Comparison of ENCODE assay signal across 10 cellular contexts in the genomic region with DNA sequence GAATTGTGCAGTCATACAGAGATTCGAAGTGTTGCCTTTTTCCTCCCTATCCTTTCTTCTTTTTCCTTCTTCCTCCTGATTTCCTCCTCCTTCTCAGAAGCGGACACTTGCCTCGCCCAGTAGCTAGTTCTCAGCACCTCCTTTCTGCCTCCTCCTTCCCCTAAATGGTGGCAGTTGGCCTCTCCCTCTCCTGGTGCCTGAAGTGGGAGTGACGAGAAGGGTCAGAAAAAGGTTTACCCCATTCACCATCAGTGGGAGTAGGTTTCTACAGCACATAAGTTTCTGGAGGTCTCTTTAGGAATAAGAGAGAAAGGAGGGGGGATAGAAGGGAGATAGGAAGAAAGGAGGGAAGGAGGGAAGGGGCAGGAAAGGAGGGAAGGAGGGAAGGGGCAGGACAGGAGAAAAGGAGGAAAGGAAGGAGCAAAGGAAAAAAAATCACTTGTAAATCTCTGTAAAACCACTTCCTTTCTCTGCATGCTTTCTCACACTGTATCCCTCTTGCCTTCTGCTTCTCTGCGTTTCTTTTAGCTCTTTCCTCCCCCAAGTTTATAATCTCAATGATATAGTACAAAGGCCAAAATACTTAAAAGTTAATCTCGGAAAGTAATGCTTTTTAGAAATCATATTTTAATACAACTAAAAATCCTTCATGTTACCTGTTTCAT. TPM values are rescaled to one million over a fixed set of nuclear protein-coding genes. Genes with fewer than 3 reads are reported as not detected.
A peak's percentile ranks its signal among the peaks of the same experiment; 100 is the strongest.
DNase-seq lines count a peak whose midpoint lies in the region; ATAC-seq, FAIRE-seq and TF ChIP-seq lines count a peak whose summit lies in the region.
"Had no signal": no experiment of that assay in that cellular context is flagged by ENCODE, and none has a peak within 500 bp of the region (broad histone marks: within the 10 kb centered on the region; RNA-seq: fewer than 3 reads in every experiment).

No MANE protein-coding gene starts in this region.

- H3K4me1 Mint-ChIP-seq in endothelial cell (ENCODE audit: unreplicated experiment) (peaks cover 38% of the 10 kb centered on the region), neural progenitor cell (peaks cover 5% of the 10 kb centered on the region)

- H3K4me2 ChIP-seq in HepG2 (ENCODE audit: low read depth, low read length) (no peak overlapping the region), neural progenitor cell (no peak overlapping the region)

- WGBS in HepG2 (ENCODE audit: low lambda C conversion rate) = 55% methylated on average over 6 of the region's 6 CpGs
- WGBS in right lobe of liver (ENCODE audit: insufficient coverage, low coverage, low lambda C conversion rate, missing lambda C conversion rate) = 65% methylated on average over 6 of the region's 6 CpGs
- 25 to 26% methylated on average over 6 of the region's 6 CpGs for WGBS in aorta, 2 donors

- POLR2A ChIA-PET in HepG2 (lab: Yijun Ruan, JAX) = no interaction called here

- H3F3A ChIP-seq in neural progenitor cell (ENCODE audit: low read depth) = no peaks in the 10 kb centered on the region

- TF ChIP-seq CTCF in HepG2 (CRISPR knock-in tag; IDR thresholded peaks at IDR 0.05) (no peak), right lobe of liver (IDR thresholded peaks at IDR 0.05) (no peak), endothelial cell (IDR thresholded peaks at IDR 0.05; ENCODE audit: unreplicated experiment) (no peak), neural progenitor cell (IDR thresholded peaks at IDR 0.05) (no peak)

- no peak overlapping the region for H3K4me3 Mint-ChIP-seq in endothelial cell (ENCODE audit: unreplicated experiment)
- H3K4me3 Mint-ChIP-seq in neural progenitor cell = no peak overlapping the region

- H3K9me3 ChIP-seq in HepG2 (ENCODE audit: low read length) = no peaks in the 10 kb centered on the region
- no peaks in the 10 kb centered on the region for H3K9me3 ChIP-seq in right lobe of liver
- H3K9me3 ChIP-seq in neural progenitor cell (ENCODE audit: low read depth) = no peaks in the 10 kb centered on the region
- no peaks in the 10 kb centered on the region for H3K9me3 ChIP-seq in aorta (ENCODE audit: control insufficient read depth, low read length)

- H3K36me3 Mint-ChIP-seq in endothelial cell (ENCODE audit: low read depth, unreplicated experiment) (no peaks in the 10 kb centered on the region), neural progenitor cell (no peaks in the 10 kb centered on the region)

- no peaks in the 10 kb centered on the region for H4K20me1 ChIP-seq in HepG2 (ENCODE audit: insufficient read depth, low read length)
- H4K20me1 ChIP-seq in neural progenitor cell (ENCODE audit: low read depth) = no peaks in the 10 kb centered on the region

- H2AFZ ChIP-seq in HepG2 (ENCODE audit: low read length) = no peak overlapping the region
- H2AFZ ChIP-seq in neural progenitor cell (replicated peaks) = peak overlapping the region; percentile 47

- H3K36me3 ChIP-seq in HepG2 (replicated peaks in 1 of 2; ENCODE audit: control insufficient read depth in 1 of 2, insufficient read depth in 2 of 2, low read length in 2 of 2) (no peaks in the 10 kb centered on the region), right lobe of liver (no peaks in the 10 kb centered on the region), neural progenitor cell (no peaks in the 10 kb centered on the region), aorta (ENCODE audit: control insufficient read depth in 1 of 2, insufficient read depth in 2 of 2, low read length in 1 of 2) (no peaks in the 10 kb centered on the region)

- H3K27ac Mint-ChIP-seq in endothelial cell (ENCODE audit: unreplicated experiment) = peak overlapping the region; percentile 64
- no peak overlapping the region for H3K27ac Mint-ChIP-seq in neural progenitor cell

- H3K27ac ChIP-seq in HepG2 (ENCODE audit: extremely low read length, insufficient read depth, low read length) (no peak overlapping the region), right lobe of liver (no peak overlapping the region), neural progenitor cell (no peak overlapping the region), aorta (ENCODE audit: low read depth in 1 of 2, low read length in 2 of 2) (peak overlapping the region; percentile 95 to 100)

- TF ChIP-seq EP300 in HepG2 (IDR thresholded peaks at IDR 0.05; ENCODE audit: low read depth in 2 of 2, low read length in 2 of 2) = no peak
- TF ChIP-seq EP300 in HepG2 (CRISPR knock-in tag; IDR thresholded peaks at IDR 0.05; ENCODE audit: borderline replicate concordance) = no peak

- no peaks in the 10 kb centered on the region; a peak in 1 of 5 replicates for H3K27me3 ChIP-seq in HepG2 (ENCODE audit: control insufficient read depth in 1 of 2, insufficient read depth in 2 of 2, low read length in 2 of 2)
- H3K27me3 ChIP-seq in right lobe of liver = no peaks in the 10 kb centered on the region
- H3K27me3 ChIP-seq in neural progenitor cell = no peaks in the 10 kb centered on the region
- no peaks in the 10 kb centered on the region for H3K27me3 ChIP-seq in aorta (ENCODE audit: control insufficient read depth in 1 of 2, insufficient read depth in 2 of 2, low read length in 1 of 2)

- no peak overlapping the region for H3K9ac ChIP-seq in HepG2 (ENCODE audit: insufficient read depth, low read depth, low read length)
- H3K9ac ChIP-seq in neural progenitor cell = no peak overlapping the region

- TF ChIP-seq POLR2A in HepG2 (IDR thresholded peaks at IDR 0.05; ENCODE audit: insufficient read depth in 1 of 2, low read depth in 2 of 2, low read length in 2 of 2) (no peak), right lobe of liver (IDR thresholded peaks at IDR 0.05) (no peak)

- H3K4me1 ChIP-seq in HepG2 (ENCODE audit: insufficient read depth, low read length) (peaks cover 15% of the 10 kb centered on the region), right lobe of liver (no peaks in the 10 kb centered on the region), neural progenitor cell (no peaks in the 10 kb centered on the region), aorta (ENCODE audit: control insufficient read depth in 1 of 2, insufficient read depth in 2 of 2, low read length in 2 of 2) (peaks cover 3 to 9% of the 10 kb centered on the region in 2 donors)

- in situ Hi-C loops in HepG2 (cut with HindIII; ENCODE audit: extremely low pct_ligation_motif_present, low pct_unique_long_range_greater_than_20kb) = no loop called here

- TF ChIP-seq RAD21 in HepG2 (CRISPR knock-in tag; IDR thresholded peaks at IDR 0.05) = no peak

- no peaks in the 10 kb centered on the region for H3K9me3 Mint-ChIP-seq in endothelial cell (ENCODE audit: unreplicated experiment)
- H3K9me3 Mint-ChIP-seq in neural progenitor cell = no peaks in the 10 kb centered on the region

- intact Hi-C loops in HepG2 (cut with micrococcal nuclease; ENCODE audit: unreplicated experiment) (no loop called here), right lobe of liver (cut with DNase I) (no loop called here), aorta (cut with DNase I) (no loop called here)

- CTCF ChIA-PET in HepG2 (lab: Yijun Ruan, JAX; ENCODE audit: low intra/inter-chr PET ratio, low total read pairs) = interaction anchor here (1.3 to 2.4 kb wide), 4 partner anchors 265 to 397 kb away, joined by 5 to 14 read pairs (median 7); no protein-coding TSS in a partner anchor

- no peak for FAIRE-seq in HepG2 (lab: Jason Lieb, UNC)

- DNase-seq in HepG2 (ENCODE audit: low spot score) (no peak), right lobe of liver (no peak), endothelial cell (ENCODE audit: low spot score) (peak; percentile 14), neural progenitor cell (ENCODE audit: low spot score) (no peak), aorta (no peak), NAMALWA (ENCODE audit: low spot score) (no peak)

- ATAC-seq in HepG2 (no peak), right lobe of liver (no peak), aorta (ENCODE audit: low FRiP score) (peak; percentile 30), GM18868 (IDR thresholded peaks at IDR 0.05; ENCODE audit: unreplicated experiment) (no peak), GM21528 (IDR thresholded peaks at IDR 0.05; ENCODE audit: low FRiP score, unreplicated experiment) (no peak)

- no TSS peak for BruUV-seq in HepG2 (replicated peaks; lab: Mats Ljungman, UMichigan)

- H3K4me3 ChIP-seq in HepG2 (replicated peaks in 1 of 3; ENCODE audit: insufficient read depth in 1 of 3, low read depth in 2 of 3, low read length in 3 of 3) (no peak overlapping the region), right lobe of liver (no peak overlapping the region), neural progenitor cell (no peak overlapping the region), aorta (ENCODE audit: low read length in 2 of 2) (no peak overlapping the region)

- H3K79me2 ChIP-seq in HepG2 (ENCODE audit: insufficient read depth, low read length) (no peaks in the 10 kb centered on the region), neural progenitor cell (ENCODE audit: low read depth) (no peaks in the 10 kb centered on the region)

- H3K27me3 Mint-ChIP-seq in endothelial cell (ENCODE audit: unreplicated experiment) (no peaks in the 10 kb centered on the region), neural progenitor cell (ENCODE audit: insufficient read depth, low read depth) (no peaks in the 10 kb centered on the region)

RNA-seq across cellular contexts. Expression of a gene that starts 20.3 kb away (rescaled TPM):
- 0.15 TPM in 1 of 2 replicates, not detected in the other for total RNA-seq in HepG2 (2016; rRNA removed; fragmentation: Illumina TruSeq; extraction: Trizol)
- total RNA-seq in HepG2 (2016; cell fraction: cytosol; rRNA removed; fragmentation: Illumina TruSeq; extraction: Trizol; ENCODE audit: low read depth) = not detected in 2 replicates
- total RNA-seq in HepG2 (2016; cell fraction: insoluble cytoplasmic fraction; rRNA removed; fragmentation: Illumina TruSeq; extraction: Trizol) = 0.63 TPM in 1 of 2 replicates, not detected in the other
- 0.28 TPM in 1 of 2 replicates, not detected in the other for total RNA-seq in HepG2 (2016; cell fraction: membrane; rRNA removed; fragmentation: Illumina TruSeq; extraction: Trizol)
- 0.60 TPM in 1 of 2 replicates, not detected in the other for total RNA-seq in HepG2 (2016; cell fraction: nucleus; rRNA removed; fragmentation: Illumina TruSeq; extraction: Trizol)
- polyA plus RNA-seq in HepG2 (2011; rRNA removed) = 0.44 and 0.45 TPM in 2 replicates
- polyA plus RNA-seq in HepG2 (2011; cell fraction: cytosol; rRNA removed) = 0.12 and 0.28 TPM in 2 replicates
- polyA plus RNA-seq in HepG2 (2011; cell fraction: nucleus; rRNA removed) = not detected in 2 replicates
- polyA plus RNA-seq in HepG2 (2012) = 0.49 and 0.71 TPM in 2 replicates
- not detected in 2 replicates for polyA plus RNA-seq in HepG2 (2016; cell fraction: cytosol; fragmentation: Illumina TruSeq; extraction: Trizol; ENCODE audit: low read depth)
- polyA plus RNA-seq in HepG2 (2016; cell fraction: insoluble cytoplasmic fraction; fragmentation: Illumina TruSeq; extraction: Trizol; ENCODE audit: low read depth) = not detected in 2 replicates
- 0.23 and 0.43 TPM in 2 replicates for polyA plus RNA-seq in HepG2 (2016; cell fraction: membrane; fragmentation: Illumina TruSeq; extraction: Trizol; ENCODE audit: low read depth)
- not detected in 2 replicates for polyA plus RNA-seq in HepG2 (2016; cell fraction: nucleus; fragmentation: Illumina TruSeq; extraction: Trizol; ENCODE audit: insufficient read depth, low read depth)
- not detected in 2 replicates for polyA minus RNA-seq in HepG2 (2011; rRNA and poly(A)+ RNA removed; ENCODE audit: low replicate concordance)
- not detected in 2 replicates for polyA minus RNA-seq in HepG2 (2011; cell fraction: cytosol; rRNA and poly(A)+ RNA removed)
- polyA minus RNA-seq in HepG2 (2011; cell fraction: nucleus; rRNA and poly(A)+ RNA removed) = not detected in 2 replicates
- 1 to 10 TPM in 1 of 6 experiments, under 1 TPM in 3, not detected in 2; 0.24 to 1.3 (median 0.46) TPM for total RNA-seq in right lobe of liver
- total RNA-seq in endothelial cell (ENCODE audit: unreplicated experiment) = 0.85 TPM
- total RNA-seq in neural progenitor cell (ENCODE audit: low replicate concordance) = 0.34 TPM in 1 of 2 replicates, not detected in the other
- total RNA-seq in aorta = not detected
- not detected for polyA plus RNA-seq in aorta
- total RNA-seq: dermis microvascular lymphatic vessel endothelial cell, renal cortical epithelial cell had no signal

RNA-seq across cellular contexts. Expression of a gene that starts 43.7 kb away (rescaled TPM):
- total RNA-seq in HepG2 (2016; rRNA removed; fragmentation: Illumina TruSeq; extraction: Trizol) = 24.1 and 29.5 TPM in 2 replicates
- total RNA-seq in HepG2 (2016; cell fraction: cytosol; rRNA removed; fragmentation: Illumina TruSeq; extraction: Trizol; ENCODE audit: low read depth) = 16.3 and 18.6 TPM in 2 replicates
- 24.7 and 31.4 TPM in 2 replicates for total RNA-seq in HepG2 (2016; cell fraction: insoluble cytoplasmic fraction; rRNA removed; fragmentation: Illumina TruSeq; extraction: Trizol)
- 28.1 and 30.5 TPM in 2 replicates for total RNA-seq in HepG2 (2016; cell fraction: membrane; rRNA removed; fragmentation: Illumina TruSeq; extraction: Trizol)
- 23.0 and 23.6 TPM in 2 replicates for total RNA-seq in HepG2 (2016; cell fraction: nucleus; rRNA removed; fragmentation: Illumina TruSeq; extraction: Trizol)
- polyA plus RNA-seq in HepG2 (2011; rRNA removed) = 24.3 and 26.7 TPM in 2 replicates
- 21.8 and 31.9 TPM in 2 replicates for polyA plus RNA-seq in HepG2 (2011; cell fraction: cytosol; rRNA removed)
- polyA plus RNA-seq in HepG2 (2011; cell fraction: nucleus; rRNA removed) = 11.7 and 14.0 TPM in 2 replicates
- 20.7 and 24.9 TPM in 2 replicates for polyA plus RNA-seq in HepG2 (2012)
- 12.8 and 18.8 TPM in 2 replicates for polyA plus RNA-seq in HepG2 (2016; cell fraction: cytosol; fragmentation: Illumina TruSeq; extraction: Trizol; ENCODE audit: low read depth)
- polyA plus RNA-seq in HepG2 (2016; cell fraction: insoluble cytoplasmic fraction; fragmentation: Illumina TruSeq; extraction: Trizol; ENCODE audit: low read depth) = 21.8 and 22.1 TPM in 2 replicates
- polyA plus RNA-seq in HepG2 (2016; cell fraction: membrane; fragmentation: Illumina TruSeq; extraction: Trizol; ENCODE audit: low read depth) = 18.2 and 25.0 TPM in 2 replicates
- 30.3 and 30.7 TPM in 2 replicates for polyA plus RNA-seq in HepG2 (2016; cell fraction: nucleus; fragmentation: Illumina TruSeq; extraction: Trizol; ENCODE audit: insufficient read depth, low read depth)
- 61.9 and 64.5 TPM in 2 replicates for polyA minus RNA-seq in HepG2 (2011; rRNA and poly(A)+ RNA removed; ENCODE audit: low replicate concordance)
- 14.4 and 14.5 TPM in 2 replicates for polyA minus RNA-seq in HepG2 (2011; cell fraction: cytosol; rRNA and poly(A)+ RNA removed)
- 11.8 and 16.7 TPM in 2 replicates for polyA minus RNA-seq in HepG2 (2011; cell fraction: nucleus; rRNA and poly(A)+ RNA removed)
- 10 to 100 TPM in 2 of 6 experiments, 1 to 10 TPM in 4; 6.7 to 12.0 (median 8.7) TPM for total RNA-seq in right lobe of liver
- total RNA-seq in endothelial cell (ENCODE audit: unreplicated experiment) = 23.7 TPM
- 35.4 and 39.4 TPM in 2 replicates for total RNA-seq in neural progenitor cell (ENCODE audit: low replicate concordance)
- total RNA-seq in aorta = 10 to 100 TPM; 18.0 to 22.9 TPM
- 10 to 100 TPM; 24.2 to 27.2 TPM for polyA plus RNA-seq in aorta

Comparison
In these comparisons a context has a peak if more than half of its experiments do, and no peak if none do; other contexts are left out.
1. H3K27ac ChIP-seq: peak in aorta (2 of 2); none in HepG2 (single experiment), right lobe of liver (0 of 3) and neural progenitor cell (single experiment).